15 cellular contexts compared by ENCODE assay signal in the genomic region with DNA sequence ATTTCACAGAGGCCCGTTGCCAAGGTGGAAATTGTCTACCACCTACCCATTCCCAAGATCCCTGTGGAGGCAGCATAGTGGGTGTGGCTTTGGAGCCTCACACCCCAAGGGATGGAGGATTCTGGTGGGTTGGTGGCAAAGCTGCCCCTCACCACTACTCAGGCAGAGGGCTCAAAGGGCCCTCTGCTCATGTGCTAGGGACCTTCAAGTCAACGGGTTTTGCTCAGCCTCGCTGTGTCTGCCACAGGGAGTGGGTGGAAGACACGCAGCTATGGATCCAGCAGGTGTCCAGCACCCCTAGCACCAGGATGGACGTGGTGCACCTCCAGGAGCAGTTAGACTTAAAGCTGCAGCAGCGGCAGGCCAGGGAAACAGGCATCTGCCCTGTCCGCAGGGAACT. TPM values are rescaled to one million over a fixed set of nuclear protein-coding genes. Genes with fewer than 3 reads are reported as not detected.
DNase-seq lines count a peak whose midpoint lies in the region; ATAC-seq, FAIRE-seq and TF ChIP-seq lines count a peak whose summit lies in the region.
"Had no signal": no experiment of that assay in that cellular context is flagged by ENCODE, and none has a peak within 500 bp of the region (broad histone marks: within the 10 kb centered on the region; RNA-seq: fewer than 3 reads in every experiment).

No MANE protein-coding gene starts in this region.

- H3K79me2 ChIP-seq in HepG2 (ENCODE audit: insufficient read depth, low read length) (peaks cover under 1% of the 10 kb centered on the region), neural progenitor cell (ENCODE audit: low read depth) (peaks cover 3% of the 10 kb centered on the region)

- H3K9me3 Mint-ChIP-seq in glutamatergic neuron (ENCODE audit: unreplicated experiment), result peaks cover 12% of the 10 kb centered on the region
- no peaks in the 10 kb centered on the region for H3K9me3 Mint-ChIP-seq in neural progenitor cell
- H3K9me3 Mint-ChIP-seq: CD8-positive, alpha-beta memory T cell had no signal

- H3K27me3 Mint-ChIP-seq in glutamatergic neuron (ENCODE audit: unreplicated experiment), result peaks cover 3% of the 10 kb centered on the region
- peaks cover 5% of the 10 kb centered on the region for H3K27me3 Mint-ChIP-seq in neural progenitor cell (ENCODE audit: insufficient read depth, low read depth)

- H3K36me3 Mint-ChIP-seq in glutamatergic neuron (ENCODE audit: unreplicated experiment) (no peaks in the 10 kb centered on the region), neural progenitor cell (peaks cover 26% of the 10 kb centered on the region)

- H3K4me3 Mint-ChIP-seq in glutamatergic neuron (ENCODE audit: unreplicated experiment) (peak overlapping the region; percentile 7), neural progenitor cell (peak overlapping the region; percentile 97)

- H3K4me1 Mint-ChIP-seq in glutamatergic neuron (ENCODE audit: low read depth, unreplicated experiment), result peaks cover 14% of the 10 kb centered on the region
- H3K4me1 Mint-ChIP-seq in neural progenitor cell, result peaks cover 29% of the 10 kb centered on the region

- in situ Hi-C loops in HepG2 (cut with HindIII; ENCODE audit: extremely low pct_ligation_motif_present, low pct_unique_long_range_greater_than_20kb), result no loop called here

- POLR2A ChIA-PET in HepG2 (lab: Yijun Ruan, JAX), result no interaction called here

- DNase-seq in HepG2 (ENCODE audit: low spot score), result no peak
- no peak for DNase-seq in right lobe of liver
- DNase-seq in glutamatergic neuron, result no peak
- no peak for DNase-seq in neural progenitor cell (ENCODE audit: low spot score)
- DNase-seq in stimulated activated naive CD4-positive, alpha-beta T cell treated with Interleukin-2 at 50 U/mL for 16 hours (lab: John Stamatoyannopoulos, UW), result no peak
- DNase-seq in sciatic nerve (ENCODE audit: low spot score), result no peak
- DNase-seq: Caco-2; CD8-positive, alpha-beta memory T cell; DND-41; GDM1; HCEC 1CT had no signal

- CTCF ChIA-PET in HepG2 (lab: Yijun Ruan, JAX; ENCODE audit: low intra/inter-chr PET ratio, low total read pairs), result no interaction called here

- TF ChIP-seq EP300 in HepG2 (IDR thresholded peaks at IDR 0.05; ENCODE audit: low read depth in 2 of 2, low read length in 2 of 2), result no peak
- no peak for TF ChIP-seq EP300 in HepG2 (CRISPR knock-in tag; IDR thresholded peaks at IDR 0.05; ENCODE audit: borderline replicate concordance)

- H2AFZ ChIP-seq in HepG2 (ENCODE audit: low read length) (no peak overlapping the region), neural progenitor cell (replicated peaks) (no peak overlapping the region)

- ATAC-seq in HepG2, result peak; percentile 9
- no peak for ATAC-seq in right lobe of liver
- no peak for ATAC-seq in HG02610 (IDR thresholded peaks at IDR 0.05; ENCODE audit: unreplicated experiment)
- ATAC-seq in sciatic nerve, result no peak

- H3K4me3 ChIP-seq in HepG2 (replicated peaks in 1 of 3; ENCODE audit: insufficient read depth in 1 of 3, low read depth in 2 of 3, low read length in 3 of 3) (no peak overlapping the region), right lobe of liver (no peak overlapping the region), neural progenitor cell (no peak overlapping the region)

- no peaks in the 10 kb centered on the region for H3K9me3 ChIP-seq in HepG2 (ENCODE audit: low read length)
- H3K9me3 ChIP-seq in right lobe of liver, result no peaks in the 10 kb centered on the region
- H3K9me3 ChIP-seq in neural progenitor cell (ENCODE audit: low read depth), result no peaks in the 10 kb centered on the region
- H3K9me3 ChIP-seq: Caco-2 had no signal

- H3K4me1 ChIP-seq in HepG2 (ENCODE audit: insufficient read depth, low read length) (peaks cover 63% of the 10 kb centered on the region), right lobe of liver (peaks cover 0 to 16% (median 0%) of the 10 kb centered on the region in 4 donors), neural progenitor cell (peaks cover 9% of the 10 kb centered on the region)

- no peak for TF ChIP-seq RAD21 in HepG2 (CRISPR knock-in tag; IDR thresholded peaks at IDR 0.05)

- H3K27ac ChIP-seq in HepG2 (ENCODE audit: extremely low read length, insufficient read depth, low read length) (no peak overlapping the region), right lobe of liver (no peak overlapping the region), neural progenitor cell (no peak overlapping the region)
- H3K27ac ChIP-seq: 22Rv1 had no signal

- no peaks in the 10 kb centered on the region for H4K20me1 ChIP-seq in HepG2 (ENCODE audit: insufficient read depth, low read length)
- no peaks in the 10 kb centered on the region for H4K20me1 ChIP-seq in neural progenitor cell (ENCODE audit: low read depth)

- intact Hi-C loops in HepG2 (cut with micrococcal nuclease; ENCODE audit: unreplicated experiment) (no loop called here), right lobe of liver (cut with DNase I) (no loop called here), sciatic nerve (cut with DNase I) (no loop called here)

- BruUV-seq in HepG2 (replicated peaks; lab: Mats Ljungman, UMichigan), result no TSS peak

- H3F3A ChIP-seq in neural progenitor cell (ENCODE audit: low read depth), result no peaks in the 10 kb centered on the region

- H3K36me3 ChIP-seq in HepG2 (replicated peaks in 1 of 2; ENCODE audit: control insufficient read depth in 1 of 2, insufficient read depth in 2 of 2, low read length in 2 of 2), result no peaks in the 10 kb centered on the region
- no peaks in the 10 kb centered on the region for H3K36me3 ChIP-seq in right lobe of liver
- H3K36me3 ChIP-seq in neural progenitor cell, result no peaks in the 10 kb centered on the region

- TF ChIP-seq POLR2A in HepG2 (IDR thresholded peaks at IDR 0.05; ENCODE audit: insufficient read depth in 1 of 2, low read depth in 2 of 2, low read length in 2 of 2) (no peak), right lobe of liver (IDR thresholded peaks at IDR 0.05) (no peak)

- H3K27ac Mint-ChIP-seq in glutamatergic neuron (ENCODE audit: unreplicated experiment) (no peak overlapping the region), neural progenitor cell (no peak overlapping the region)

- WGBS in HepG2 (ENCODE audit: low lambda C conversion rate), result 75% methylated on average over 3 of the region's 7 CpGs
- WGBS in right lobe of liver (ENCODE audit: insufficient coverage, low coverage, low lambda C conversion rate, missing lambda C conversion rate), result 100% methylated on average over 1 of the region's 7 CpGs

- no peak overlapping the region for H3K9ac ChIP-seq in HepG2 (ENCODE audit: insufficient read depth, low read depth, low read length)
- no peak overlapping the region for H3K9ac ChIP-seq in neural progenitor cell

- H3K4me2 ChIP-seq in HepG2 (ENCODE audit: low read depth, low read length) (no peak overlapping the region), neural progenitor cell (no peak overlapping the region)

- no peak for FAIRE-seq in HepG2 (lab: Jason Lieb, UNC)
- FAIRE-seq: GM12892 had no signal

- no peak for TF ChIP-seq CTCF in HepG2 (CRISPR knock-in tag; IDR thresholded peaks at IDR 0.05)
- no peak for TF ChIP-seq CTCF in right lobe of liver (IDR thresholded peaks at IDR 0.05)
- TF ChIP-seq CTCF in glutamatergic neuron (IDR thresholded peaks at IDR 0.05; ENCODE audit: partially characterized antibody, unreplicated experiment), result no peak
- no peak for TF ChIP-seq CTCF in neural progenitor cell (IDR thresholded peaks at IDR 0.05)

- H3K27me3 ChIP-seq in HepG2 (ENCODE audit: control insufficient read depth in 1 of 2, insufficient read depth in 2 of 2, low read length in 2 of 2), result no peaks in the 10 kb centered on the region
- no peaks in the 10 kb centered on the region for H3K27me3 ChIP-seq in right lobe of liver
- no peaks in the 10 kb centered on the region for H3K27me3 ChIP-seq in neural progenitor cell

RNA-seq across cellular contexts. Expression of a gene that starts 2.3 kb away (rescaled TPM):
- 0.42 and 0.52 TPM in 2 replicates for total RNA-seq in HepG2 (2016; rRNA removed; fragmentation: Illumina TruSeq; extraction: Trizol)
- total RNA-seq in HepG2 (2016; cell fraction: cytosol; rRNA removed; fragmentation: Illumina TruSeq; extraction: Trizol; ENCODE audit: low read depth), result not detected in 2 replicates
- 0.24 and 0.62 TPM in 2 replicates for total RNA-seq in HepG2 (2016; cell fraction: insoluble cytoplasmic fraction; rRNA removed; fragmentation: Illumina TruSeq; extraction: Trizol)
- 0.14 and 0.28 TPM in 2 replicates for total RNA-seq in HepG2 (2016; cell fraction: membrane; rRNA removed; fragmentation: Illumina TruSeq; extraction: Trizol)
- total RNA-seq in HepG2 (2016; cell fraction: nucleus; rRNA removed; fragmentation: Illumina TruSeq; extraction: Trizol), result 0.47 TPM in 1 of 2 replicates, not detected in the other
- polyA plus RNA-seq in HepG2 (2011; rRNA removed), result 0.70 and 0.93 TPM in 2 replicates
- polyA plus RNA-seq in HepG2 (2011; cell fraction: cytosol; rRNA removed), result 0.31 and 0.53 TPM in 2 replicates
- polyA plus RNA-seq in HepG2 (2011; cell fraction: nucleus; rRNA removed), result 2.0 and 2.8 TPM in 2 replicates
- 1.1 and 2.8 TPM in 2 replicates for polyA plus RNA-seq in HepG2 (2012)
- 0.09 and 0.32 TPM in 2 replicates for polyA plus RNA-seq in HepG2 (2016; cell fraction: cytosol; fragmentation: Illumina TruSeq; extraction: Trizol; ENCODE audit: low read depth)
- polyA plus RNA-seq in HepG2 (2016; cell fraction: insoluble cytoplasmic fraction; fragmentation: Illumina TruSeq; extraction: Trizol; ENCODE audit: low read depth), result 0.59 and 0.83 TPM in 2 replicates
- 0.06 and 0.19 TPM in 2 replicates for polyA plus RNA-seq in HepG2 (2016; cell fraction: membrane; fragmentation: Illumina TruSeq; extraction: Trizol; ENCODE audit: low read depth)
- polyA plus RNA-seq in HepG2 (2016; cell fraction: nucleus; fragmentation: Illumina TruSeq; extraction: Trizol; ENCODE audit: insufficient read depth, low read depth), result 0.29 and 0.63 TPM in 2 replicates
- polyA minus RNA-seq in HepG2 (2011; rRNA and poly(A)+ RNA removed; ENCODE audit: low replicate concordance), result 1.0 TPM in 1 of 2 replicates, not detected in the other
- polyA minus RNA-seq in HepG2 (2011; cell fraction: cytosol; rRNA and poly(A)+ RNA removed), result not detected in 2 replicates
- 0.64 and 0.99 TPM in 2 replicates for polyA minus RNA-seq in HepG2 (2011; cell fraction: nucleus; rRNA and poly(A)+ RNA removed)
- 10 to 100 TPM in 1 of 6 experiments, 1 to 10 TPM in 5; 4.1 to 13.6 (median 7.3) TPM for total RNA-seq in right lobe of liver
- total RNA-seq in glutamatergic neuron (ENCODE audit: unreplicated experiment), result 12.2 TPM
- total RNA-seq in neural progenitor cell (ENCODE audit: low replicate concordance), result 30.3 and 36.5 TPM in 2 replicates
- 11.5 TPM for total RNA-seq in sciatic nerve
- total RNA-seq: CD8-positive, alpha-beta memory T cell; H4 had no signal

RNA-seq across cellular contexts. Expression of a gene that starts 5.0 kb away (rescaled TPM):
- 10.9 and 11.2 TPM in 2 replicates for total RNA-seq in HepG2 (2016; rRNA removed; fragmentation: Illumina TruSeq; extraction: Trizol)
- 0.71 and 1.1 TPM in 2 replicates for total RNA-seq in HepG2 (2016; cell fraction: cytosol; rRNA removed; fragmentation: Illumina TruSeq; extraction: Trizol; ENCODE audit: low read depth)
- total RNA-seq in HepG2 (2016; cell fraction: insoluble cytoplasmic fraction; rRNA removed; fragmentation: Illumina TruSeq; extraction: Trizol), result 9.9 and 10.7 TPM in 2 replicates
- total RNA-seq in HepG2 (2016; cell fraction: membrane; rRNA removed; fragmentation: Illumina TruSeq; extraction: Trizol), result 3.6 and 4.2 TPM in 2 replicates
- total RNA-seq in HepG2 (2016; cell fraction: nucleus; rRNA removed; fragmentation: Illumina TruSeq; extraction: Trizol), result 11.2 and 16.1 TPM in 2 replicates
- polyA plus RNA-seq in HepG2 (2011; rRNA removed), result 5.5 and 6.2 TPM in 2 replicates
- polyA plus RNA-seq in HepG2 (2011; cell fraction: cytosol; rRNA removed), result 4.2 and 4.9 TPM in 2 replicates
- polyA plus RNA-seq in HepG2 (2011; cell fraction: nucleus; rRNA removed), result 8.6 and 12.5 TPM in 2 replicates
- 5.8 and 6.5 TPM in 2 replicates for polyA plus RNA-seq in HepG2 (2012)
- 0.38 and 0.57 TPM in 2 replicates for polyA plus RNA-seq in HepG2 (2016; cell fraction: cytosol; fragmentation: Illumina TruSeq; extraction: Trizol; ENCODE audit: low read depth)
- 12.0 and 14.1 TPM in 2 replicates for polyA plus RNA-seq in HepG2 (2016; cell fraction: insoluble cytoplasmic fraction; fragmentation: Illumina TruSeq; extraction: Trizol; ENCODE audit: low read depth)
- 1.2 and 1.6 TPM in 2 replicates for polyA plus RNA-seq in HepG2 (2016; cell fraction: membrane; fragmentation: Illumina TruSeq; extraction: Trizol; ENCODE audit: low read depth)
- 13.5 and 14.6 TPM in 2 replicates for polyA plus RNA-seq in HepG2 (2016; cell fraction: nucleus; fragmentation: Illumina TruSeq; extraction: Trizol; ENCODE audit: insufficient read depth, low read depth)
- 4.4 and 8.2 TPM in 2 replicates for polyA minus RNA-seq in HepG2 (2011; rRNA and poly(A)+ RNA removed; ENCODE audit: low replicate concordance)
- polyA minus RNA-seq in HepG2 (2011; cell fraction: cytosol; rRNA and poly(A)+ RNA removed), result 6.9 and 7.6 TPM in 2 replicates
- 21.8 and 22.1 TPM in 2 replicates for polyA minus RNA-seq in HepG2 (2011; cell fraction: nucleus; rRNA and poly(A)+ RNA removed)
- 10 to 100 TPM in 2 of 6 experiments, 1 to 10 TPM in 4; 6.2 to 10.6 (median 8.8) TPM for total RNA-seq in right lobe of liver
- total RNA-seq in glutamatergic neuron (ENCODE audit: unreplicated experiment), result 20.1 TPM
- 15.4 and 22.0 TPM in 2 replicates for total RNA-seq in neural progenitor cell (ENCODE audit: low replicate concordance)
- 17.3 TPM for total RNA-seq in sciatic nerve

RNA-seq across cellular contexts. Expression of a gene that starts 36.7 kb away (rescaled TPM):
- 72.1 and 101 TPM in 2 replicates for total RNA-seq in HepG2 (2016; rRNA removed; fragmentation: Illumina TruSeq; extraction: Trizol)
- total RNA-seq in HepG2 (2016; cell fraction: cytosol; rRNA removed; fragmentation: Illumina TruSeq; extraction: Trizol; ENCODE audit: low read depth), result 16.7 and 23.2 TPM in 2 replicates
- 79.2 and 107 TPM in 2 replicates for total RNA-seq in HepG2 (2016; cell fraction: insoluble cytoplasmic fraction; rRNA removed; fragmentation: Illumina TruSeq; extraction: Trizol)
- total RNA-seq in HepG2 (2016; cell fraction: membrane; rRNA removed; fragmentation: Illumina TruSeq; extraction: Trizol), result 24.0 and 31.0 TPM in 2 replicates
- total RNA-seq in HepG2 (2016; cell fraction: nucleus; rRNA removed; fragmentation: Illumina TruSeq; extraction: Trizol), result 53.4 and 56.4 TPM in 2 replicates
- 31.2 and 32.1 TPM in 2 replicates for polyA plus RNA-seq in HepG2 (2011; rRNA removed)
- 12.2 and 16.1 TPM in 2 replicates for polyA plus RNA-seq in HepG2 (2011; cell fraction: cytosol; rRNA removed)
- 28.4 and 31.6 TPM in 2 replicates for polyA plus RNA-seq in HepG2 (2011; cell fraction: nucleus; rRNA removed)
- polyA plus RNA-seq in HepG2 (2012), result 37.2 and 45.4 TPM in 2 replicates
- 13.7 and 14.9 TPM in 2 replicates for polyA plus RNA-seq in HepG2 (2016; cell fraction: cytosol; fragmentation: Illumina TruSeq; extraction: Trizol; ENCODE audit: low read depth)
- 107 and 128 TPM in 2 replicates for polyA plus RNA-seq in HepG2 (2016; cell fraction: insoluble cytoplasmic fraction; fragmentation: Illumina TruSeq; extraction: Trizol; ENCODE audit: low read depth)
- 15.5 and 20.8 TPM in 2 replicates for polyA plus RNA-seq in HepG2 (2016; cell fraction: membrane; fragmentation: Illumina TruSeq; extraction: Trizol; ENCODE audit: low read depth)
- polyA plus RNA-seq in HepG2 (2016; cell fraction: nucleus; fragmentation: Illumina TruSeq; extraction: Trizol; ENCODE audit: insufficient read depth, low read depth), result 67.9 and 80.0 TPM in 2 replicates
- polyA minus RNA-seq in HepG2 (2011; rRNA and poly(A)+ RNA removed; ENCODE audit: low replicate concordance), result 56.5 and 121 TPM in 2 replicates
- 22.3 and 25.8 TPM in 2 replicates for polyA minus RNA-seq in HepG2 (2011; cell fraction: cytosol; rRNA and poly(A)+ RNA removed)
- 103 and 108 TPM in 2 replicates for polyA minus RNA-seq in HepG2 (2011; cell fraction: nucleus; rRNA and poly(A)+ RNA removed)
- total RNA-seq in right lobe of liver, result 10 to 100 TPM; 10.4 to 29.0 (median 19.9) TPM
- 50.0 TPM for total RNA-seq in glutamatergic neuron (ENCODE audit: unreplicated experiment)
- total RNA-seq in neural progenitor cell (ENCODE audit: low replicate concordance), result 48.9 and 67.1 TPM in 2 replicates
- 34.0 TPM for total RNA-seq in sciatic nerve

RNA-seq across cellular contexts. Expression of a gene that starts 44.5 kb away (rescaled TPM):
- 45.6 and 67.6 TPM in 2 replicates for total RNA-seq in HepG2 (2016; rRNA removed; fragmentation: Illumina TruSeq; extraction: Trizol)
- 19.8 and 20.4 TPM in 2 replicates for total RNA-seq in HepG2 (2016; cell fraction: cytosol; rRNA removed; fragmentation: Illumina TruSeq; extraction: Trizol; ENCODE audit: low read depth)
- total RNA-seq in HepG2 (2016; cell fraction: insoluble cytoplasmic fraction; rRNA removed; fragmentation: Illumina TruSeq; extraction: Trizol), result 47.7 and 62.7 TPM in 2 replicates
- total RNA-seq in HepG2 (2016; cell fraction: membrane; rRNA removed; fragmentation: Illumina TruSeq; extraction: Trizol), result 37.7 and 38.7 TPM in 2 replicates
- 28.0 and 36.7 TPM in 2 replicates for total RNA-seq in HepG2 (2016; cell fraction: nucleus; rRNA removed; fragmentation: Illumina TruSeq; extraction: Trizol)
- 24.6 and 29.5 TPM in 2 replicates for polyA plus RNA-seq in HepG2 (2011; rRNA removed)
- polyA plus RNA-seq in HepG2 (2011; cell fraction: cytosol; rRNA removed), result 16.3 and 30.1 TPM in 2 replicates
- 17.5 and 23.0 TPM in 2 replicates for polyA plus RNA-seq in HepG2 (2011; cell fraction: nucleus; rRNA removed)
- polyA plus RNA-seq in HepG2 (2012), result 26.8 and 30.1 TPM in 2 replicates
- 19.7 and 22.4 TPM in 2 replicates for polyA plus RNA-seq in HepG2 (2016; cell fraction: cytosol; fragmentation: Illumina TruSeq; extraction: Trizol; ENCODE audit: low read depth)
- 79.9 and 89.9 TPM in 2 replicates for polyA plus RNA-seq in HepG2 (2016; cell fraction: insoluble cytoplasmic fraction; fragmentation: Illumina TruSeq; extraction: Trizol; ENCODE audit: low read depth)
- 34.2 and 35.5 TPM in 2 replicates for polyA plus RNA-seq in HepG2 (2016; cell fraction: membrane; fragmentation: Illumina TruSeq; extraction: Trizol; ENCODE audit: low read depth)
- 43.7 and 52.2 TPM in 2 replicates for polyA plus RNA-seq in HepG2 (2016; cell fraction: nucleus; fragmentation: Illumina TruSeq; extraction: Trizol; ENCODE audit: insufficient read depth, low read depth)
- polyA minus RNA-seq in HepG2 (2011; rRNA and poly(A)+ RNA removed; ENCODE audit: low replicate concordance), result 5.8 and 11.9 TPM in 2 replicates
- polyA minus RNA-seq in HepG2 (2011; cell fraction: cytosol; rRNA and poly(A)+ RNA removed), result 13.2 and 14.9 TPM in 2 replicates
- 37.2 and 43.1 TPM in 2 replicates for polyA minus RNA-seq in HepG2 (2011; cell fraction: nucleus; rRNA and poly(A)+ RNA removed)
- 10 to 100 TPM; 12.9 to 55.9 (median 32.8) TPM for total RNA-seq in right lobe of liver
- 61.5 TPM for total RNA-seq in glutamatergic neuron (ENCODE audit: unreplicated experiment)
- 83.4 and 127 TPM in 2 replicates for total RNA-seq in neural progenitor cell (ENCODE audit: low replicate concordance)
- 52.7 TPM for total RNA-seq in sciatic nerve
